15 cellular contexts compared by ENCODE assay signal in the genomic region with DNA sequence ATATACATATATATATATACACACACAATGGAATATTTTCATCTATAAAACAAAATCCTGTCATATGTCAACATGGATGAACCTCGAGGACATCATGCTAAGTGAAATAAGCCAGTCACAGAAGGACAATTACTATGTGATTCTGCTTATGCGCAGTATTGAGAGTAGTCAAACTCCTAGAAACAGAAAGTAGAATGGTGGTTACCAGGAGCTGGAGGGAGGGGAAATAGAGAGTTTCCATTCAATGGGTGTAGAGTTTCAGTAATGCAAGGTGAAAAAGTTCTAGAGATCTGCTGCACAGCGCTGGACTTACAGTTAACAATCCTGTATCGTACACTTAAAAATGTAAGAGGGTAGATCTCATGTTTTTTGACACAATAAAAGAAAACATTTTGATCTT.
DNase-seq lines count a peak whose midpoint lies in the region; ATAC-seq, FAIRE-seq and TF ChIP-seq lines count a peak whose summit lies in the region.
"Had no signal": no experiment of that assay in that cellular context is flagged by ENCODE, and none has a peak within 500 bp of the region (broad histone marks: within the 10 kb centered on the region; RNA-seq: fewer than 3 reads in every experiment).

No MANE protein-coding gene starts in this region.

- CTCF ChIA-PET in activated CD4-positive, alpha-beta T cell treated with anti-CD3 and anti-CD28 coated beads for 36 hours (lab: Charles Lee): interaction anchor here (1.2 kb wide), 1 partner anchor 237 kb away, joined by 3 read pairs; no protein-coding TSS in a partner anchor
- CTCF ChIA-PET in GM12878 (lab: Yijun Ruan, JAX): interaction anchor here (1.3 to 2.1 kb wide), 2 partner anchors 240 to 510 kb away, joined by 3 to 5 read pairs; no protein-coding TSS in a partner anchor

- no peaks in the 10 kb centered on the region for H3K9me3 ChIP-seq in GM12878 (replicated peaks; ENCODE audit: control insufficient read depth, insufficient read depth, low read length)
- H3K9me3 ChIP-seq: BLaER1 treated with 17β-estradiol and CSF1 and Interleukin-3, amounts not matched to agents 10 nM and 100 nM had no signal

- no peak for TF ChIP-seq POLR2A in GM12878 (IDR thresholded peaks at IDR 0.05; ENCODE audit: low read depth, low read length)

- no peaks in the 10 kb centered on the region for H3K36me3 Mint-ChIP-seq in activated CD4-positive, alpha-beta T cell treated with anti-CD3 and anti-CD28 coated beads for 36 hours (ENCODE audit: low read depth)
- H3K36me3 Mint-ChIP-seq: CD4-positive, CD25-positive, alpha-beta regulatory T cell had no signal

- H3K27me3 Mint-ChIP-seq in activated CD4-positive, alpha-beta T cell treated with anti-CD3 and anti-CD28 coated beads for 36 hours: no peaks in the 10 kb centered on the region

- H3K9ac ChIP-seq in KMS-11: no peak overlapping the region
- no peak overlapping the region for H3K9ac ChIP-seq in GM12878 (ENCODE audit: control insufficient read depth, insufficient read depth, low read length)
- H3K9ac ChIP-seq: BLaER1 treated with 17β-estradiol and CSF1 and Interleukin-3, amounts not matched to agents 10 nM and 100 nM; GM23248 had no signal

- no peak for TF ChIP-seq RAD21 in GM12878 (IDR thresholded peaks at IDR 0.05; ENCODE audit: insufficient read depth, low read depth, low read length)

- in situ Hi-C loops in GM12878 (cut with MboI): no loop called here

- FAIRE-seq in GM12878 (lab: Jason Lieb, UNC): no peak
- FAIRE-seq: H54 had no signal

- H4K20me1 ChIP-seq in KMS-11 (ENCODE audit: insufficient read depth) (no peaks in the 10 kb centered on the region), GM12878 (ENCODE audit: control insufficient read depth, insufficient read depth) (no peaks in the 10 kb centered on the region)
- H4K20me1 ChIP-seq: BLaER1 treated with 17β-estradiol and CSF1 and Interleukin-3, amounts not matched to agents 10 nM and 100 nM had no signal

- no peaks in the 10 kb centered on the region for H3K9me3 Mint-ChIP-seq in activated CD4-positive, alpha-beta T cell treated with anti-CD3 and anti-CD28 coated beads for 36 hours (ENCODE audit: low read depth)
- H3K9me3 Mint-ChIP-seq: CD4-positive, CD25-positive, alpha-beta regulatory T cell had no signal

- H3K4me3 Mint-ChIP-seq in activated CD4-positive, alpha-beta T cell treated with anti-CD3 and anti-CD28 coated beads for 36 hours: no peak overlapping the region
- H3K4me3 Mint-ChIP-seq: CD4-positive, CD25-positive, alpha-beta regulatory T cell had no signal

- RAD21 ChIA-PET in GM12878 (lab: Charles Lee; ENCODE audit: unreplicated experiment): no interaction called here

- no peaks in the 10 kb centered on the region for H3K36me3 ChIP-seq in KMS-11 (ENCODE audit: insufficient read depth)
- H3K36me3 ChIP-seq in GM12878 (ENCODE audit: control insufficient read depth in 2 of 2, insufficient read depth in 2 of 2, low read length in 1 of 2): no peaks in the 10 kb centered on the region
- H3K36me3 ChIP-seq: BLaER1 treated with 17β-estradiol and CSF1 and Interleukin-3, amounts not matched to agents 10 nM and 100 nM had no signal

- POLR2A ChIA-PET in activated CD4-positive, alpha-beta T cell treated with anti-CD3 and anti-CD28 coated beads for 36 hours (lab: Charles Lee): no interaction called here
- POLR2A ChIA-PET in GM12878 (lab: Charles Lee): no interaction called here

- H2AFZ ChIP-seq in KMS-11 (ENCODE audit: low read depth): no peak overlapping the region
- no peak overlapping the region for H2AFZ ChIP-seq in GM12878 (ENCODE audit: control insufficient read depth, low read depth, low read length)
- H2AFZ ChIP-seq: GM23248 had no signal

- no peak for DNase-seq in activated CD4-positive, alpha-beta T cell treated with anti-CD3 and anti-CD28 coated beads for 36 hours
- no peak for DNase-seq in activated CD4-positive, alpha-beta T cell treated with anti-CD3 and anti-CD28 coated beads for 48 hours
- no peak for DNase-seq in GM12878 (ENCODE audit: low read depth, low spot score)
- no peak for DNase-seq in hepatic stellate cell (ENCODE audit: low spot score)
- no peak for DNase-seq in foreskin keratinocyte
- DNase-seq: ACHN, DMS53, GM23248, IMR-90 had no signal

- no TSS peak for BruUV-seq in GM12878 (replicated peaks; lab: Mats Ljungman, UMichigan)

- H3K4me1 ChIP-seq in KMS-11 (ENCODE audit: low read depth, poor library complexity, severe bottlenecking) (peaks cover 22% of the 10 kb centered on the region), GM12878 (ENCODE audit: control insufficient read depth, insufficient read depth, low read length) (no peaks in the 10 kb centered on the region), foreskin keratinocyte (no peaks in the 10 kb centered on the region)

- H3K79me2 ChIP-seq in KMS-11 (ENCODE audit: insufficient read depth, low read depth) (no peaks in the 10 kb centered on the region), GM12878 (ENCODE audit: control insufficient read depth, insufficient read depth, low read length) (no peaks in the 10 kb centered on the region)

- no peak overlapping the region for H3K27ac Mint-ChIP-seq in activated CD4-positive, alpha-beta T cell treated with anti-CD3 and anti-CD28 coated beads for 36 hours

- SMC1A ChIA-PET in GM12878 (lab: Charles Lee; ENCODE audit: uncharacterized antibody, unreplicated experiment): interaction anchor here (0.8 to 1.6 kb wide), 3 partner anchors 27 to 508 kb away, joined by 3 to 6 read pairs (median 5); no protein-coding TSS in a partner anchor

- TF ChIP-seq CTCF in KMS-11 (conservative IDR thresholded peaks at IDR 0.05; ENCODE audit: low read depth, low read length) (no peak), GM12878 (IDR thresholded peaks at IDR 0.05 in 2 of 3, conservative IDR thresholded peaks at IDR 0.05 in 1 of 3; ENCODE audit: control insufficient read depth in 2 of 3, extremely low read depth in 1 of 3, insufficient read depth in 1 of 3, low read depth in 3 of 3, low read length in 3 of 3) (no peak), foreskin keratinocyte (conservative IDR thresholded peaks at IDR 0.05) (no peak)

- no peak overlapping the region for H3K4me3 ChIP-seq in KMS-11 (IDR thresholded peaks at IDR 0.05; ENCODE audit: insufficient read depth, low read depth, low read length)
- H3K4me3 ChIP-seq in GM12878: no peak overlapping the region
- H3K4me3 ChIP-seq: BLaER1 treated with 17β-estradiol and CSF1 and Interleukin-3, amounts not matched to agents 10 nM and 100 nM; GM23248 had no signal

- peaks cover 5% of the 10 kb centered on the region; the same call in 1 of the 2 replicates for H3K27me3 ChIP-seq in KMS-11 (ENCODE audit: insufficient read depth, low read depth)
- H3K27me3 ChIP-seq in GM12878 (replicated peaks in 1 of 2; ENCODE audit: control insufficient read depth in 2 of 2, insufficient read depth in 2 of 2, low read length in 1 of 2): peaks cover 0 to 5% of the 10 kb centered on the region in 2 experiments; a peak in 1 of 4 replicates
- no peaks in the 10 kb centered on the region for H3K27me3 ChIP-seq in foreskin keratinocyte
- H3K27me3 ChIP-seq: BLaER1 treated with 17β-estradiol and CSF1 and Interleukin-3, amounts not matched to agents 10 nM and 100 nM had no signal

- ATAC-seq in activated CD4-positive, alpha-beta T cell treated with anti-CD3 and anti-CD28 coated beads for 36 hours: peak; percentile 49
- ATAC-seq in GM18867 (IDR thresholded peaks at IDR 0.05; ENCODE audit: unreplicated experiment): peak; percentile 48
- peak; percentile 62 for ATAC-seq in GM12878
- no peak for ATAC-seq in foreskin keratinocyte
- ATAC-seq: HCT116 had no signal

- intact Hi-C loops in activated CD4-positive, alpha-beta T cell treated with anti-CD3 and anti-CD28 coated beads for 36 hours (cut with DNase I, micrococcal nuclease): no loop called here
- intact Hi-C loops in GM12878 (cut with micrococcal nuclease; ENCODE audit: unreplicated experiment): loop anchor here (10.0 kb wide), 1 partner anchor 179 kb away; no protein-coding TSS in a partner anchor

- 60% methylated on average over 4 of the region's 4 CpGs for WGBS in GM12878 (ENCODE audit: insufficient coverage, insufficient replicate concordance, low lambda C conversion rate, missing lambda C conversion rate)

- H3K27ac ChIP-seq in KMS-11 (no peak overlapping the region), GM12878 (ENCODE audit: control insufficient read depth, insufficient read depth) (no peak overlapping the region), foreskin keratinocyte (no peak overlapping the region)
- H3K27ac ChIP-seq: BLaER1 treated with 17β-estradiol and CSF1 and Interleukin-3, amounts not matched to agents 10 nM and 100 nM; GM23248 had no signal

- H3K4me2 ChIP-seq in KMS-11 (peak overlapping the region; percentile 37), GM12878 (ENCODE audit: control insufficient read depth, insufficient read depth) (no peak overlapping the region)
- H3K4me2 ChIP-seq: BLaER1 treated with 17β-estradiol and CSF1 and Interleukin-3, amounts not matched to agents 10 nM and 100 nM had no signal

- peaks cover 9% of the 10 kb centered on the region for H3K4me1 Mint-ChIP-seq in activated CD4-positive, alpha-beta T cell treated with anti-CD3 and anti-CD28 coated beads for 36 hours

- TF ChIP-seq EP300 in GM12878 (IDR thresholded peaks at IDR 0.05; ENCODE audit: borderline replicate concordance in 1 of 2, control insufficient read depth in 1 of 2, low read depth in 2 of 2, low read length in 2 of 2): no peak

TF ChIP-seq in GM12878, 131 proteins besides CTCF, POLR2A, EP300 and RAD21 (continues in another document):
- TF ChIP-seq BHLHE40 (IDR thresholded peaks at IDR 0.05; ENCODE audit: borderline replicate concordance in 1 of 2, low read depth in 2 of 2, low read length in 1 of 2) (no peak), PML (IDR thresholded peaks at IDR 0.05; ENCODE audit: low read length) (no peak), STAT1 (conservative IDR thresholded peaks at IDR 0.05) (no peak), ASH2L (IDR thresholded peaks at IDR 0.05; ENCODE audit: borderline replicate concordance, low read depth) (no peak), ZNF217 (IDR thresholded peaks at IDR 0.05) (no peak), NR2C2 (IDR thresholded peaks at IDR 0.05; ENCODE audit: borderline replicate concordance, control insufficient read depth, insufficient read length, low read depth) (no peak), SMARCA5 (IDR thresholded peaks at IDR 0.05) (no peak), KLF5 (IDR thresholded peaks at IDR 0.05; ENCODE audit: partially characterized antibody) (no peak), SMAD1 (IDR thresholded peaks at IDR 0.05; ENCODE audit: low read depth, partially characterized antibody) (no peak), CHD1 (IDR thresholded peaks at IDR 0.05; ENCODE audit: low read depth, low read length) (no peak)
